ENCODE assay signal across 17 cellular contexts in the genomic region with DNA sequence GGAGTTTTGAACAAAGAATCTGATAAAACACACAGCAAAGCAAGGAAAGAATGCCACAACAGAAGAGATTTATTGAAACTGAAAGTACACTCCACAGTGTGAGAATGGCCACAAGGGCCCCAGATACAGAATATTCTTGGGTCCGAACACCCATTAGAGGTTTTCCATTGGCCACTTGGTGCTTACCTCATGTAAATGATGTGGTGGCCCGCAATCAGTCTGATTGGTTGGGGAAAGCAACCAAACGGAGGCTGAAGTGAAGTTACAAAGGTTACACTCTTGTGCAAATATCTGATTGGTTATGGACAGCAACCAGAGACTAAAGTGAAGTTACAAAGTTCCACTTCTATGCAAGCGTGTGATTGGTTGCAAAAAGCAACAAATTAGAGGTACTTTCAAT. TPM values are rescaled to one million over a fixed set of nuclear protein-coding genes. Genes with fewer than 3 reads are reported as not detected.
DNase-seq lines count a peak whose midpoint lies in the region; ATAC-seq and TF ChIP-seq lines count a peak whose summit lies in the region.
"Had no signal": no experiment of that assay in that cellular context is flagged by ENCODE, and none has a peak within 500 bp of the region (broad histone marks: within the 10 kb centered on the region; RNA-seq: fewer than 3 reads in every experiment).

No MANE protein-coding gene starts in this region.

- ATAC-seq in GM18909 (IDR thresholded peaks at IDR 0.05; ENCODE audit: poor library complexity, unreplicated experiment) (peak; percentile 86), HG02759 (IDR thresholded peaks at IDR 0.05; ENCODE audit: unreplicated experiment) (peak; percentile 75), HG03575 (IDR thresholded peaks at IDR 0.05; ENCODE audit: extremely low read depth, insufficient number of reproducible peaks, low FRiP score, unreplicated experiment) (peak; percentile 59)
- ATAC-seq: foreskin keratinocyte had no signal

- no peak for TF ChIP-seq CTCF in GM13977 (IDR thresholded peaks at IDR 0.05; ENCODE audit: extremely low read depth, insufficient read depth, missing control alignments)

- peak; percentile 26 for DNase-seq in A172 (ENCODE audit: low spot score)
- no peak for DNase-seq in Kasumi-1 (lab: John Stamatoyannopoulos, UW)
- no peak for DNase-seq in GM13977 (ENCODE audit: low spot score)
- DNase-seq in NCI-H446 treated with DMSO at 0.1 percent for 48 hours (lab: John Stamatoyannopoulos, UW), result no peak
- no peak for DNase-seq in NCI-H128 (lab: John Stamatoyannopoulos, UW; ENCODE audit: unreplicated experiment)
- DNase-seq: activated B cell treated with CpG ODN at 0.5 μM for 24 hours; DMS 273 treated with DMSO at 0.1 percent for 48 hours; foreskin keratinocyte; Karpas-422; NCI-H2029 treated with DMSO at 0.1 percent for 48 hours; stimulated activated CD4-positive, alpha-beta T cell treated with anti-CD3 and anti-CD28 coated beads, Interleukin-1b, Interleukin-23, amount 100 ng/mL, for 48 hours had no signal

- in situ Hi-C loops in GM13977 (cut with MboI; ENCODE audit: low pct_unique_long_range_greater_than_20kb, low sequenced_read_pairs, unreplicated experiment), result no loop called here

RNA-seq across cellular contexts. Expression of a gene that starts 20.4 kb away (rescaled TPM):
- 15.4 and 16.7 TPM in 2 replicates for total RNA-seq in A172 (2014; rRNA removed; shearing (Covaris generic))

RNA-seq across cellular contexts. Expression of a gene that starts 20.5 kb away (rescaled TPM):
- 4.0 and 6.8 TPM in 2 replicates for total RNA-seq in A172 (2014; rRNA removed; shearing (Covaris generic))

RNA-seq across cellular contexts. Expression of a gene that starts 54.9 kb away (rescaled TPM):
- total RNA-seq in A172 (2014; rRNA removed; shearing (Covaris generic)), result not detected in 2 replicates
- total RNA-seq: activated B cell treated with CpG ODN at 0.5 μM for 24 hours; activated T-helper 1 cell treated with anti-CD3 and anti-CD28 coated beads, Interleukin-12 subunit alpha, Interleukin-12 subunit beta, Interleukin-2, Interleukin-4 antibody, amounts not matched to agents 30 ng/mL and 10 ng/mL and 1 ng/mL, durations not matched to agents 14 hours and 24 hours and 36 hours; astrocyte; renal cortical epithelial cell had no signal
